In genomic region chr5:107514305-107514704, GRCh38 we compare ENCODE assay signal across 16 cellular contexts.
DNase-seq lines count a peak whose midpoint lies in the region; ATAC-seq and TF ChIP-seq lines count a peak whose summit lies in the region.
"Had no signal": no experiment of that assay in that cellular context is flagged by ENCODE, and none has a peak within 500 bp of the region (broad histone marks: within the 10 kb centered on the region; RNA-seq: fewer than 3 reads in every experiment).

No MANE protein-coding gene starts in this region.

- no peak for TF ChIP-seq POLR2A in IMR-90 (IDR thresholded peaks at IDR 0.05; ENCODE audit: low read depth, low read length)

- H3K4me3 Mint-ChIP-seq in brain (no peak overlapping the region), CD14-positive monocyte (no peak overlapping the region)
- H3K4me3 Mint-ChIP-seq: activated CD8-positive, alpha-beta T cell treated with anti-CD3 and anti-CD28 coated beads for 36 hours had no signal

- H2AFZ ChIP-seq in DND-41 (ENCODE audit: low read depth, low read length): peak overlapping the region; percentile 6; the same call in 1 of the 2 replicates
- H2AFZ ChIP-seq in IMR-90 (replicated peaks; ENCODE audit: low read length, poor library complexity): no peak overlapping the region

- H2BK120ac ChIP-seq in IMR-90 (ENCODE audit: low read depth, low read length): no peak overlapping the region

- H3K4ac ChIP-seq in IMR-90 (ENCODE audit: low read depth, low read length): no peak overlapping the region

- H3K27ac Mint-ChIP-seq in brain (peak overlapping the region in 3 of 5 experiments; percentile 3 to 62 (median 55)), CD14-positive monocyte (no peak overlapping the region)
- H3K27ac Mint-ChIP-seq: activated CD8-positive, alpha-beta T cell treated with anti-CD3 and anti-CD28 coated beads for 36 hours had no signal

- H4K5ac ChIP-seq in IMR-90 (ENCODE audit: low read depth, low read length): no peak overlapping the region

- H2BK20ac ChIP-seq in IMR-90 (ENCODE audit: low read depth, low read length): no peak overlapping the region

- intact Hi-C loops in IMR-90 (cut with micrococcal nuclease) (no loop called here), CD14-positive monocyte (cut with micrococcal nuclease) (no loop called here)

- H3K27ac ChIP-seq in DND-41 (ENCODE audit: low read length) (peak overlapping the region; percentile 52), IMR-90 (ENCODE audit: insufficient read depth, low read length) (no peak overlapping the region)
- H3K27ac ChIP-seq: epithelial cell of prostate, right atrium auricular region had no signal

- WGBS in IMR-90 (ENCODE audit: extremely low coverage in 2 of 2, insufficient read length in 1 of 2), 2 experiments: no CpG with 5 or more reads among the region's 2 CpGs

- dilution Hi-C loops in IMR-90 (cut with HindIII; ENCODE audit: low sequenced_read_pairs, unreplicated experiment): no loop called here

- H2AK5ac ChIP-seq in IMR-90 (ENCODE audit: low read depth, low read length): no peak overlapping the region

- no peak overlapping the region for H2BK5ac ChIP-seq in IMR-90 (ENCODE audit: low read depth, low read length, poor library complexity, severe bottlenecking)

- H3K36me3 ChIP-seq in DND-41 (ENCODE audit: insufficient read depth, low read length): no peaks in the 10 kb centered on the region
- H3K36me3 ChIP-seq in IMR-90 (ENCODE audit: control insufficient read depth, insufficient read depth, low read length): no peaks in the 10 kb centered on the region
- H3K36me3 ChIP-seq: right atrium auricular region had no signal

- no peak overlapping the region for H3K4me3 ChIP-seq in DND-41 (ENCODE audit: low read depth in 1 of 2, low read length in 2 of 2)
- no peak overlapping the region for H3K4me3 ChIP-seq in IMR-90 (ENCODE audit: insufficient read depth, low read depth, low read length)
- H3K4me3 ChIP-seq: right atrium auricular region had no signal

- H3K79me1 ChIP-seq in IMR-90 (ENCODE audit: low read depth in 1 of 2, low read length in 2 of 2): no peaks in the 10 kb centered on the region

- H3K9me3 Mint-ChIP-seq in brain (peaks cover 0 to 3% (median 0%) of the 10 kb centered on the region in 5 experiments), CD14-positive monocyte (peaks cover 0 to 5% (median 1%) of the 10 kb centered on the region in 7 donors)
- H3K9me3 Mint-ChIP-seq: activated CD8-positive, alpha-beta T cell treated with anti-CD3 and anti-CD28 coated beads for 36 hours had no signal

- H3K36me3 Mint-ChIP-seq in brain (no peaks in the 10 kb centered on the region), CD14-positive monocyte (no peaks in the 10 kb centered on the region)

- H3K56ac ChIP-seq in IMR-90 (ENCODE audit: extremely low read depth, insufficient read depth, low read length): no peak overlapping the region

- DNase-seq in DND-41 (no peak), IMR-90 (peak; percentile 28), kidney tubule cell (ENCODE audit: low spot score) (peak; percentile 69), CD14-positive monocyte (ENCODE audit: low spot score) (no peak), GM19238 (ENCODE audit: insufficient read length, low spot score) (no peak), NCI-H1694 (lab: John Stamatoyannopoulos, UW) (no peak)
- DNase-seq in stimulated activated CD4-positive, alpha-beta T cell treated with anti-CD3 and anti-CD28 coated beads, Interleukin-4, amount 100 ng/mL, for 1 hour: no peak
- DNase-seq: activated CD8-positive, alpha-beta T cell treated with anti-CD3 and anti-CD28 coated beads for 36 hours; activated T-cell treated with anti-CD3 and anti-CD28 coated beads, Interleukin-2, amount 50 U/mL, for 48 hours; MV-4-11; NCI-H774 had no signal

- no peak overlapping the region for H2AK9ac ChIP-seq in IMR-90 (replicated peaks; ENCODE audit: low read depth, low read length, poor library complexity)

- POLR2A ChIA-PET in IMR-90 (lab: Charles Lee; ENCODE audit: unreplicated experiment): no interaction called here

- H3K27me3 Mint-ChIP-seq in brain (peaks cover 8% of the 10 kb centered on the region), CD14-positive monocyte (ENCODE audit: low read depth in 3 of 3) (peaks cover 2 to 5% (median 3%) of the 10 kb centered on the region in 3 donors)
- H3K27me3 Mint-ChIP-seq: activated CD8-positive, alpha-beta T cell treated with anti-CD3 and anti-CD28 coated beads for 36 hours had no signal

- CTCF ChIA-PET in IMR-90 (lab: Yijun Ruan, JAX): no interaction called here

- H3K27me3 ChIP-seq in DND-41 (ENCODE audit: insufficient read depth, low read length, poor library complexity): no peaks in the 10 kb centered on the region
- H3K27me3 ChIP-seq in IMR-90 (ENCODE audit: control insufficient read depth, insufficient read depth, low read length): no peaks in the 10 kb centered on the region
- H3K27me3 ChIP-seq: right atrium auricular region had no signal

- in situ Hi-C loops in IMR-90 (cut with MboI; ENCODE audit: low sequenced_read_pairs): no loop called here

- no peak overlapping the region for H4K8ac ChIP-seq in IMR-90 (ENCODE audit: low read depth in 2 of 2, low read length in 2 of 2)

- no peaks in the 10 kb centered on the region for H4K20me1 ChIP-seq in DND-41 (ENCODE audit: insufficient read depth, low read length)
- no peaks in the 10 kb centered on the region for H4K20me1 ChIP-seq in IMR-90 (ENCODE audit: insufficient read depth, low read length)

- H3K9ac ChIP-seq in DND-41 (ENCODE audit: low read depth, low read length) (no peak overlapping the region), IMR-90 (ENCODE audit: low read depth, low read length) (no peak overlapping the region)

- TF ChIP-seq RAD21 in IMR-90 (IDR thresholded peaks at IDR 0.05; ENCODE audit: low read length): no peak

- no peak for TF ChIP-seq CTCF in DND-41 (IDR thresholded peaks at IDR 0.05; ENCODE audit: borderline replicate concordance, extremely low read depth, low read length, poor library complexity, severe bottlenecking)
- TF ChIP-seq CTCF in IMR-90 (conservative IDR thresholded peaks at IDR 0.05; ENCODE audit: low read depth, low read length): no peak
- TF ChIP-seq CTCF in brain (conservative IDR thresholded peaks at IDR 0.05): no peak
- no peak for TF ChIP-seq CTCF in CD14-positive monocyte (IDR thresholded peaks at IDR 0.05)

- BruUV-seq in IMR-90 (replicated peaks; lab: Mats Ljungman, UMichigan): no TSS peak

- H3K4me2 ChIP-seq in DND-41 (ENCODE audit: insufficient read depth, low read length): no peak overlapping the region
- H3K4me2 ChIP-seq in IMR-90 (ENCODE audit: low read depth, low read length): no peak overlapping the region

- peaks cover 55% of the 10 kb centered on the region for H3K4me1 ChIP-seq in DND-41 (ENCODE audit: insufficient read depth, low read length)
- no peaks in the 10 kb centered on the region for H3K4me1 ChIP-seq in IMR-90 (ENCODE audit: control insufficient read depth, insufficient read depth, low read length)
- H3K4me1 ChIP-seq: right atrium auricular region had no signal

- H3K18ac ChIP-seq in IMR-90 (ENCODE audit: low read depth, low read length): no peak overlapping the region

- H3K4me1 Mint-ChIP-seq in brain (peaks cover 65% of the 10 kb centered on the region), CD14-positive monocyte (no peaks in the 10 kb centered on the region)

- no peak overlapping the region for H2BK15ac ChIP-seq in IMR-90 (ENCODE audit: low read depth, low read length)

- H4K91ac ChIP-seq in IMR-90 (ENCODE audit: insufficient read depth, low read depth, low read length): no peak overlapping the region

- no peaks in the 10 kb centered on the region for H3K9me1 ChIP-seq in IMR-90 (ENCODE audit: insufficient read depth, low read length)

- no peaks in the 10 kb centered on the region for H3K79me2 ChIP-seq in DND-41 (ENCODE audit: insufficient read depth, low read length)

- H3K9me3 ChIP-seq in DND-41 (ENCODE audit: insufficient read depth, low read length, severe bottlenecking) (no peaks in the 10 kb centered on the region), IMR-90 (ENCODE audit: control insufficient read depth, insufficient read depth, low read length) (no peaks in the 10 kb centered on the region)
- H3K9me3 ChIP-seq: right atrium auricular region had no signal

- ATAC-seq in DND-41 (ENCODE audit: insufficient read depth, low read depth): no peak
- ATAC-seq in IMR-90 (ENCODE audit: low read depth): no peak
- ATAC-seq: activated CD8-positive, alpha-beta T cell treated with anti-CD3 and anti-CD28 coated beads for 36 hours; HCT116; HepG2 had no signal

- H3K23ac ChIP-seq in IMR-90 (ENCODE audit: low read depth, low read length): no peak overlapping the region

- H3K14ac ChIP-seq in IMR-90 (replicated peaks; ENCODE audit: low read depth, low read length): no peak overlapping the region

TF ChIP-seq in IMR-90, 13 proteins besides CTCF, POLR2A, EP300 and RAD21 (continues in another document):
- TF ChIP-seq MAZ (IDR thresholded peaks at IDR 0.05; ENCODE audit: borderline replicate concordance, low read depth, low read length): no peak
- no peak for TF ChIP-seq ELK1 (IDR thresholded peaks at IDR 0.05; ENCODE audit: borderline replicate concordance, low read depth, low read length)
- no peak for TF ChIP-seq USF2 (IDR thresholded peaks at IDR 0.05; ENCODE audit: low read depth, low read length)
- TF ChIP-seq RFX5 (IDR thresholded peaks at IDR 0.05; ENCODE audit: low read depth, low read length): no peak
- no peak for TF ChIP-seq FOS (IDR thresholded peaks at IDR 0.05; ENCODE audit: low read depth, low read length)
- TF ChIP-seq RCOR1 (IDR thresholded peaks at IDR 0.05; ENCODE audit: insufficient replicate concordance, low read length): no peak
- TF ChIP-seq NFE2L2 (IDR thresholded peaks at IDR 0.05; ENCODE audit: low read depth, low read length): no peak
- TF ChIP-seq BHLHE40 (IDR thresholded peaks at IDR 0.05; ENCODE audit: low read depth, low read length): no peak
- no peak for TF ChIP-seq SMC3 (IDR thresholded peaks at IDR 0.05; ENCODE audit: low read depth, low read length)
- no peak for TF ChIP-seq CEBPB (IDR thresholded peaks at IDR 0.05; ENCODE audit: low read depth, low read length)

Comparison
In these comparisons a context has a peak if more than half of its experiments do, and no peak if none do; other contexts are left out.
1. DNase-seq: peak in IMR-90 (single experiment) and kidney tubule cell (single experiment); none in DND-41 (single experiment), stimulated activated CD4-positive, alpha-beta T cell treated with anti-CD3 and anti-CD28 coated beads, Interleukin-4, amount 100 ng/mL, for 1 hour (single experiment), CD14-positive monocyte (single experiment), GM19238 (single experiment) and NCI-H1694 (single experiment).
2. H3K27ac Mint-ChIP-seq: peak in brain (3 of 5); none in CD14-positive monocyte (0 of 7).